22 cellular contexts compared by ENCODE assay signal in genomic region chr1:198444792-198445191, GRCh38.
DNase-seq lines count a peak whose midpoint lies in the region; ATAC-seq and TF ChIP-seq lines count a peak whose summit lies in the region.
"Had no signal": no experiment of that assay in that cellular context is flagged by ENCODE, and none has a peak within 500 bp of the region (broad histone marks: within the 10 kb centered on the region; RNA-seq: fewer than 3 reads in every experiment).

No MANE protein-coding gene starts in this region.

- H3K27ac Mint-ChIP-seq in glutamatergic neuron (ENCODE audit: unreplicated experiment), result no peak overlapping the region
- H3K27ac Mint-ChIP-seq in effector memory CD8-positive, alpha-beta T cell, result no peak overlapping the region
- H3K27ac Mint-ChIP-seq: CD14-positive monocyte; H9; natural killer cell treated with Interleukin-12 subunit alpha and Interleukin-12 subunit beta and Interleukin-15 and Interleukin-18, amount 100 ng/mL, for 72 hours; T-helper 1 cell treated with Interleukin-12 subunit alpha and Interleukin-12 subunit beta and Interleukin-4 antibody, amounts not matched to agents 30 μg/mL and 1 μg/mL, for 36 hours; WTC11 had no signal

- no peaks in the 10 kb centered on the region for H3K9me3 Mint-ChIP-seq in glutamatergic neuron (ENCODE audit: unreplicated experiment)
- no peaks in the 10 kb centered on the region for H3K9me3 Mint-ChIP-seq in effector memory CD8-positive, alpha-beta T cell
- H3K9me3 Mint-ChIP-seq: CD14-positive monocyte; H9; natural killer cell treated with Interleukin-12 subunit alpha and Interleukin-12 subunit beta and Interleukin-15 and Interleukin-18, amount 100 ng/mL, for 72 hours; T-helper 1 cell treated with Interleukin-12 subunit alpha and Interleukin-12 subunit beta and Interleukin-4 antibody, amounts not matched to agents 30 μg/mL and 1 μg/mL, for 36 hours; WTC11 had no signal

- DNase-seq in EH (ENCODE audit: low read depth), result peak; percentile 92
- no peak for DNase-seq in RWPE2 (ENCODE audit: low spot score)
- peak; percentile 77 for DNase-seq in fibroblast of gingiva (ENCODE audit: low read depth)
- peak; percentile 94 for DNase-seq in retinal pigment epithelial cell (ENCODE audit: low read depth)
- no peak for DNase-seq in glutamatergic neuron
- no peak for DNase-seq in NCI-H128 (lab: John Stamatoyannopoulos, UW; ENCODE audit: unreplicated experiment)
- no peak for DNase-seq in effector memory CD8-positive, alpha-beta T cell
- DNase-seq in SKM-1 (lab: John Stamatoyannopoulos, UW; ENCODE audit: unreplicated experiment), result no peak
- DNase-seq: activated CD8-positive, alpha-beta memory T cell treated with anti-CD3 and anti-CD28 coated beads for 24 hours; activated effector memory CD4-positive, alpha-beta T cell treated with Interleukin-2 at 50 U/mL for 16 hours; aorta; gastrocnemius medialis; H9; retina; stimulated activated CD4-positive, alpha-beta T cell treated with anti-CD3 and anti-CD28 coated beads, Interleukin-1b, Interleukin-23, amount 100 ng/mL, for 48 hours; testis had no signal

- H3K27me3 Mint-ChIP-seq in glutamatergic neuron (ENCODE audit: unreplicated experiment), result no peaks in the 10 kb centered on the region
- peaks cover 8% of the 10 kb centered on the region in 2 donors for H3K27me3 Mint-ChIP-seq in effector memory CD8-positive, alpha-beta T cell
- H3K27me3 Mint-ChIP-seq: natural killer cell treated with Interleukin-12 subunit alpha and Interleukin-12 subunit beta and Interleukin-15 and Interleukin-18, amount 100 ng/mL, for 72 hours had no signal

- no peaks in the 10 kb centered on the region for H3K36me3 ChIP-seq in RWPE2 (ENCODE audit: low read depth)
- H3K36me3 ChIP-seq: gastrocnemius medialis had no signal

- ATAC-seq in RWPE2 (ENCODE audit: low read depth), result no peak
- ATAC-seq in effector memory CD8-positive, alpha-beta T cell (replicated peaks), result no peak
- ATAC-seq: gastrocnemius medialis; natural killer cell treated with Interleukin-12 subunit alpha and Interleukin-12 subunit beta and Interleukin-15 and Interleukin-18, amount 100 ng/mL, for 72 hours; WTC11 had no signal

- TF ChIP-seq CTCF in RWPE2 (IDR thresholded peaks at IDR 0.05; ENCODE audit: poor library complexity, severe bottlenecking) (no peak), retinal pigment epithelial cell (conservative IDR thresholded peaks at IDR 0.05; ENCODE audit: low read depth, low read length) (no peak), glutamatergic neuron (IDR thresholded peaks at IDR 0.05; ENCODE audit: partially characterized antibody, unreplicated experiment) (no peak)

- H3K4me3 Mint-ChIP-seq in glutamatergic neuron (ENCODE audit: unreplicated experiment), result no peak overlapping the region
- no peak overlapping the region for H3K4me3 Mint-ChIP-seq in effector memory CD8-positive, alpha-beta T cell
- H3K4me3 Mint-ChIP-seq: CD14-positive monocyte; H9; natural killer cell treated with Interleukin-12 subunit alpha and Interleukin-12 subunit beta and Interleukin-15 and Interleukin-18, amount 100 ng/mL, for 72 hours; T-helper 1 cell treated with Interleukin-12 subunit alpha and Interleukin-12 subunit beta and Interleukin-4 antibody, amounts not matched to agents 30 μg/mL and 1 μg/mL, for 36 hours; WTC11 had no signal

- H3K36me3 Mint-ChIP-seq in glutamatergic neuron (ENCODE audit: unreplicated experiment), result no peaks in the 10 kb centered on the region
- no peaks in the 10 kb centered on the region for H3K36me3 Mint-ChIP-seq in effector memory CD8-positive, alpha-beta T cell (ENCODE audit: insufficient read depth)
- H3K36me3 Mint-ChIP-seq: CD14-positive monocyte; natural killer cell treated with Interleukin-12 subunit alpha and Interleukin-12 subunit beta and Interleukin-15 and Interleukin-18, amount 100 ng/mL, for 72 hours; WTC11 had no signal

- H3K27ac ChIP-seq in RWPE2 (ENCODE audit: poor library complexity, severe bottlenecking), result peak overlapping the region; percentile 92
- H3K27ac ChIP-seq: gastrocnemius medialis, RWPE1, testis had no signal

- H3K4me1 Mint-ChIP-seq in glutamatergic neuron (ENCODE audit: low read depth, unreplicated experiment), result no peaks in the 10 kb centered on the region
- no peaks in the 10 kb centered on the region for H3K4me1 Mint-ChIP-seq in effector memory CD8-positive, alpha-beta T cell (ENCODE audit: low read depth in 2 of 2)
- H3K4me1 Mint-ChIP-seq: CD14-positive monocyte, H9, WTC11 had no signal

- no peaks in the 10 kb centered on the region for H3K9me3 ChIP-seq in RWPE2 (ENCODE audit: severe bottlenecking)
- H3K9me3 ChIP-seq: gastrocnemius medialis, testis had no signal

- H3K4me1 ChIP-seq in RWPE2 (ENCODE audit: insufficient read depth, poor library complexity, severe bottlenecking), result peaks cover 45% of the 10 kb centered on the region
- H3K4me1 ChIP-seq: gastrocnemius medialis, testis had no signal

- no peaks in the 10 kb centered on the region for H3K27me3 ChIP-seq in RWPE2 (ENCODE audit: insufficient read depth, poor library complexity, severe bottlenecking)
- H3K27me3 ChIP-seq: gastrocnemius medialis, testis had no signal

- H3K4me3 ChIP-seq in RWPE2 (ENCODE audit: severe bottlenecking) (no peak overlapping the region), retinal pigment epithelial cell (ENCODE audit: low read length) (no peak overlapping the region)
- H3K4me3 ChIP-seq: gastrocnemius medialis, lung, testis had no signal

Comparison
In these comparisons a context has a peak if more than half of its experiments do, and no peak if none do; other contexts are left out.
1. DNase-seq: peak in EH (single experiment), fibroblast of gingiva (single experiment) and retinal pigment epithelial cell (single experiment); none in RWPE2 (single experiment), glutamatergic neuron (single experiment), NCI-H128 (single experiment), effector memory CD8-positive, alpha-beta T cell (0 of 3) and SKM-1 (single experiment).